8 cellular contexts compared by ENCODE assay signal in genomic region chr20:59850018-59850641, GRCh38.
A peak's percentile ranks its signal among the peaks of the same experiment; 100 is the strongest.
DNase-seq lines count a peak whose midpoint lies in the region; ATAC-seq, FAIRE-seq and TF ChIP-seq lines count a peak whose summit lies in the region.

No MANE protein-coding gene starts in this region.

- no peaks in the 10 kb centered on the region for H4K20me1 ChIP-seq in astrocyte (ENCODE audit: insufficient read depth, low read length)

- no peak overlapping the region for H3K4me3 Mint-ChIP-seq in astrocyte (ENCODE audit: unreplicated experiment)

- no peaks in the 10 kb centered on the region for H3K4me1 Mint-ChIP-seq in astrocyte (ENCODE audit: low read depth, unreplicated experiment)

- no peak overlapping the region for H3K27ac Mint-ChIP-seq in astrocyte (ENCODE audit: unreplicated experiment)

- H3K36me3 ChIP-seq in astrocyte (ENCODE audit: insufficient read depth, low read length): no peaks in the 10 kb centered on the region

- DNase-seq in NOMO-1 treated with DMSO at 0.1 percent for 48 hours (lab: John Stamatoyannopoulos, UW; ENCODE audit: unreplicated experiment): peak; percentile 15
- DNase-seq in NOMO-1 treated with dmso at 0.1 percent for 144 hours (lab: John Stamatoyannopoulos, UW; ENCODE audit: unreplicated experiment): no peak
- DNase-seq in NCI-H1694 (lab: John Stamatoyannopoulos, UW): peak; percentile 0
- peak; percentile 9 for DNase-seq in astrocyte (ENCODE audit: low read depth)
- no peak for DNase-seq in left colon
- no peak for DNase-seq in stimulated activated CD4-positive, alpha-beta T cell treated with anti-CD3 and anti-CD28 coated beads, Interleukin-15, amount 100 ng/mL, for 24 hours
- DNase-seq in activated naive CD4-positive, alpha-beta T cell treated with Interleukin-2 at 50 U/mL for 16 hours: no peak

- H3K4me2 ChIP-seq in astrocyte (ENCODE audit: low read length): no peak overlapping the region

- no peak overlapping the region for H3K27ac ChIP-seq in astrocyte (ENCODE audit: low read depth, low read length)

- FAIRE-seq in astrocyte (lab: Jason Lieb, UNC): peak; percentile 49

- TF ChIP-seq CTCF in astrocyte (IDR thresholded peaks at IDR 0.05; ENCODE audit: insufficient read depth, low read depth, low read length): peak; percentile 62

- H3K79me2 ChIP-seq in astrocyte (ENCODE audit: insufficient read depth, low read length): no peaks in the 10 kb centered on the region

- ATAC-seq in left colon (peak; percentile 58), GM21447 (IDR thresholded peaks at IDR 0.05; ENCODE audit: unreplicated experiment) (no peak)

- no peaks in the 10 kb centered on the region for H3K36me3 Mint-ChIP-seq in astrocyte (ENCODE audit: low read depth, unreplicated experiment)

- H3K27me3 Mint-ChIP-seq in astrocyte (ENCODE audit: low read depth, unreplicated experiment): no peaks in the 10 kb centered on the region

- H3K9me3 Mint-ChIP-seq in astrocyte (ENCODE audit: unreplicated experiment): no peaks in the 10 kb centered on the region

- no peaks in the 10 kb centered on the region for H3K4me1 ChIP-seq in astrocyte (ENCODE audit: insufficient read depth, low read length)

- H3K4me3 ChIP-seq in astrocyte (ENCODE audit: insufficient read depth, low read depth, low read length): no peak overlapping the region

- peaks cover 2% of the 10 kb centered on the region for H3K27me3 ChIP-seq in astrocyte (ENCODE audit: insufficient read depth, low read length)

- intact Hi-C loops in left colon (cut with DNase I, micrococcal nuclease): no loop called here

- no peak overlapping the region for H2AFZ ChIP-seq in astrocyte (ENCODE audit: low read depth, low read length)

- H3K9me3 ChIP-seq in astrocyte (ENCODE audit: insufficient read depth, low read depth, low read length): no peaks in the 10 kb centered on the region

- H3K9ac ChIP-seq in astrocyte (ENCODE audit: low read length): no peak overlapping the region

Comparison
In these comparisons a context has a peak if more than half of its experiments do, and no peak if none do; other contexts are left out.
1. DNase-seq: peak in NOMO-1 treated with DMSO at 0.1 percent for 48 hours (single experiment), NCI-H1694 (single experiment) and astrocyte (single experiment); none in NOMO-1 treated with dmso at 0.1 percent for 144 hours (single experiment), left colon (0 of 2), stimulated activated CD4-positive, alpha-beta T cell treated with anti-CD3 and anti-CD28 coated beads, Interleukin-15, amount 100 ng/mL, for 24 hours (single experiment) and activated naive CD4-positive, alpha-beta T cell treated with Interleukin-2 at 50 U/mL for 16 hours (single experiment).